28 cellular contexts compared by ENCODE assay signal in genomic region chr6:46010270-46010669, GRCh38. TPM values are rescaled to one million over a fixed set of nuclear protein-coding genes. Genes with fewer than 3 reads are reported as not detected.
DNase-seq lines count a peak whose midpoint lies in the region; ATAC-seq and TF ChIP-seq lines count a peak whose summit lies in the region.
"Had no signal": no experiment of that assay in that cellular context is flagged by ENCODE, and none has a peak within 500 bp of the region (broad histone marks: within the 10 kb centered on the region; RNA-seq: fewer than 3 reads in every experiment).

No MANE protein-coding gene starts in this region.

- peak overlapping the region; percentile 71 for H3K27ac ChIP-seq in CD4-positive, alpha-beta memory T cell (ENCODE audit: low read depth, low read length)
- H3K27ac ChIP-seq: SK-N-MC had no signal

- H3K9me3 ChIP-seq in CD4-positive, alpha-beta memory T cell (ENCODE audit: control insufficient read depth in 1 of 2, low read length in 2 of 2) = no peaks in the 10 kb centered on the region
- H3K9me3 ChIP-seq: upper lobe of left lung had no signal

- peak overlapping the region; percentile 91 for H3K27ac Mint-ChIP-seq in activated CD4-positive, alpha-beta T cell treated with anti-CD3 and anti-CD28 coated beads, Interleukin-2, amount 10 ng/mL, durations not matched to agents 7 days and 5 days
- H3K27ac Mint-ChIP-seq in CD4-positive, alpha-beta memory T cell = peak overlapping the region; percentile 95 to 98 (median 97)
- peak overlapping the region; percentile 77 for H3K27ac Mint-ChIP-seq in activated CD4-positive, alpha-beta memory T cell treated with anti-CD3 and anti-CD28 coated beads for 36 hours
- peak overlapping the region in 1 of 2 donors; percentile 85 for H3K27ac Mint-ChIP-seq in natural killer cell
- H3K27ac Mint-ChIP-seq: activated naive CD4-positive, alpha-beta T cell treated with anti-CD3 and anti-CD28 coated beads for 36 hours had no signal

- H3K27me3 Mint-ChIP-seq in activated CD4-positive, alpha-beta T cell treated with anti-CD3 and anti-CD28 coated beads, Interleukin-2, amount 10 ng/mL, durations not matched to agents 7 days and 5 days = peaks cover 6% of the 10 kb centered on the region
- H3K27me3 Mint-ChIP-seq in CD4-positive, alpha-beta memory T cell = no peaks in the 10 kb centered on the region
- no peaks in the 10 kb centered on the region for H3K27me3 Mint-ChIP-seq in activated CD4-positive, alpha-beta memory T cell treated with anti-CD3 and anti-CD28 coated beads for 36 hours
- H3K27me3 Mint-ChIP-seq in natural killer cell (ENCODE audit: low read depth in 2 of 2) = peaks cover 12 to 17% of the 10 kb centered on the region in 2 donors
- H3K27me3 Mint-ChIP-seq: activated B cell treated with CpG ODN at 0.5 μM for 24 hours; stimulated activated naive CD8-positive, alpha-beta T cell treated with anti-CD3 and anti-CD28 coated beads, Interleukin-15, amount 100 ng/mL, for 72 hours had no signal

- no peak overlapping the region for H3K4me3 ChIP-seq in CD4-positive, alpha-beta memory T cell (ENCODE audit: low read length in 2 of 2)
- H3K4me3 ChIP-seq: SK-N-MC had no signal

- H3K4me1 Mint-ChIP-seq in activated CD4-positive, alpha-beta T cell treated with anti-CD3 and anti-CD28 coated beads, Interleukin-2, amount 10 ng/mL, durations not matched to agents 7 days and 5 days = peaks cover 56% of the 10 kb centered on the region
- peaks cover 48 to 70% (median 59%) of the 10 kb centered on the region in 4 donors for H3K4me1 Mint-ChIP-seq in CD4-positive, alpha-beta memory T cell
- peaks cover 57% of the 10 kb centered on the region for H3K4me1 Mint-ChIP-seq in activated CD4-positive, alpha-beta memory T cell treated with anti-CD3 and anti-CD28 coated beads for 36 hours (ENCODE audit: low read depth)
- peaks cover 40 to 50% of the 10 kb centered on the region in 2 donors for H3K4me1 Mint-ChIP-seq in natural killer cell

- H3K36me3 ChIP-seq in CD4-positive, alpha-beta memory T cell (ENCODE audit: insufficient read depth, low read length) = no peaks in the 10 kb centered on the region
- H3K36me3 ChIP-seq: upper lobe of left lung had no signal

- peaks cover 7% of the 10 kb centered on the region for H3K36me3 Mint-ChIP-seq in activated CD4-positive, alpha-beta T cell treated with anti-CD3 and anti-CD28 coated beads, Interleukin-2, amount 10 ng/mL, durations not matched to agents 7 days and 5 days (ENCODE audit: low read depth)
- H3K36me3 Mint-ChIP-seq in CD4-positive, alpha-beta memory T cell = peaks cover 5 to 8% of the 10 kb centered on the region in 2 donors
- no peaks in the 10 kb centered on the region for H3K36me3 Mint-ChIP-seq in activated CD4-positive, alpha-beta memory T cell treated with anti-CD3 and anti-CD28 coated beads for 36 hours
- no peaks in the 10 kb centered on the region for H3K36me3 Mint-ChIP-seq in natural killer cell

- no peak for DNase-seq in activated CD4-positive, alpha-beta T cell treated with anti-CD3 and anti-CD28 coated beads, Interleukin-2, amount 10 ng/mL, durations not matched to agents 7 days and 5 days
- no peak for DNase-seq in activated CD4-positive, alpha-beta T cell treated with anti-CD3 and anti-CD28 coated beads for 4 hours
- DNase-seq in CD4-positive, alpha-beta memory T cell = no peak
- no peak for DNase-seq in activated CD4-positive, alpha-beta memory T cell treated with anti-CD3 and anti-CD28 coated beads for 36 hours
- no peak for DNase-seq in natural killer cell
- DNase-seq in activated CD4-positive, CD25-positive, alpha-beta regulatory T cell (lab: John Stamatoyannopoulos, UW) = no peak
- DNase-seq in GM19238 (ENCODE audit: insufficient read length, low spot score) = no peak
- DNase-seq: activated B cell treated with CpG ODN at 0.5 μM for 24 hours; AML-193; GF-D8; left colon; mesendoderm; naive B cell; NCI-H1092; NCI-H2029; NCI-H2227 treated with DMSO at 0.1 percent for 48 hours; RPMI8226; stimulated activated CD4-positive, alpha-beta T cell treated with anti-CD3 and anti-CD28 coated beads, Interleukin-12 subunit alpha, Interleukin-12 subunit beta, amount 100 ng/mL, for 4 hours; stimulated activated CD4-positive, alpha-beta T cell treated with anti-CD3 and anti-CD28 coated beads, Interleukin-4, amount 100 ng/mL, for 4 hours; T1000; upper lobe of left lung had no signal

- H3K27me3 ChIP-seq in CD4-positive, alpha-beta memory T cell (ENCODE audit: insufficient read depth, low read length) = no peaks in the 10 kb centered on the region

- CTCF ChIA-PET in activated CD4-positive, alpha-beta T cell treated with anti-CD3 and anti-CD28 coated beads, Interleukin-2, amount 10 ng/mL, durations not matched to agents 7 days and 5 days (lab: Charles Lee) = interaction anchor here (0.6 to 1.8 kb wide), 4 partner anchors 11 to 1629 kb away, joined by 3 to 6 read pairs (median 4); no protein-coding TSS in a partner anchor
- CTCF ChIA-PET in CD4-positive, alpha-beta memory T cell (lab: Charles Lee; ENCODE audit: partially characterized antibody) = interaction anchor here (1.2 to 2.5 kb wide), 4 partner anchors 9 to 80 kb away, joined by 3 to 8 read pairs (median 6); no protein-coding TSS in a partner anchor
- CTCF ChIA-PET in activated CD4-positive, alpha-beta memory T cell treated with anti-CD3 and anti-CD28 coated beads for 36 hours (lab: Charles Lee) = interaction anchor here (0.9 to 1.6 kb wide), 3 partner anchors 31 to 400 kb away, joined by 3 to 7 read pairs (median 3); no protein-coding TSS in a partner anchor

- no peak for TF ChIP-seq CTCF in natural killer cell (IDR thresholded peaks at IDR 0.05)

- peaks cover 50% of the 10 kb centered on the region for H3K4me1 ChIP-seq in CD4-positive, alpha-beta memory T cell (ENCODE audit: insufficient read depth, low read length)

- H3K9me3 Mint-ChIP-seq in activated CD4-positive, alpha-beta T cell treated with anti-CD3 and anti-CD28 coated beads, Interleukin-2, amount 10 ng/mL, durations not matched to agents 7 days and 5 days = no peaks in the 10 kb centered on the region
- peaks cover 0 to 2% (median 0%) of the 10 kb centered on the region in 8 donors for H3K9me3 Mint-ChIP-seq in CD4-positive, alpha-beta memory T cell
- no peaks in the 10 kb centered on the region for H3K9me3 Mint-ChIP-seq in activated CD4-positive, alpha-beta memory T cell treated with anti-CD3 and anti-CD28 coated beads for 36 hours
- H3K9me3 Mint-ChIP-seq in natural killer cell = no peaks in the 10 kb centered on the region
- H3K9me3 Mint-ChIP-seq: activated B cell treated with CpG ODN at 0.5 μM for 24 hours; activated naive CD4-positive, alpha-beta T cell treated with anti-CD3 and anti-CD28 coated beads for 36 hours; activated T-cell treated with anti-CD3 and anti-CD28 coated beads, Interleukin-2, amount 50 U/mL, for 72 hours; stimulated activated naive CD8-positive, alpha-beta T cell treated with anti-CD3 and anti-CD28 coated beads, Interleukin-15, amount 100 ng/mL, for 72 hours had no signal

- intact Hi-C loops in CD4-positive, alpha-beta memory T cell (cut with micrococcal nuclease) = loop anchor here (5.0 kb wide), 3 partner anchors 63 to 588 kb away; no protein-coding TSS in a partner anchor
- intact Hi-C loops in activated CD4-positive, alpha-beta memory T cell treated with anti-CD3 and anti-CD28 coated beads for 36 hours (cut with micrococcal nuclease) = loop anchor here (5.0 to 10.0 kb wide), 7 partner anchors 178 to 1368 kb away; no protein-coding TSS in a partner anchor
- intact Hi-C loops in natural killer cell (cut with micrococcal nuclease) = loop anchor here (5.0 kb wide), 1 partner anchor 167 kb away; no protein-coding TSS in a partner anchor

- H3K4me3 Mint-ChIP-seq in activated CD4-positive, alpha-beta T cell treated with anti-CD3 and anti-CD28 coated beads, Interleukin-2, amount 10 ng/mL, durations not matched to agents 7 days and 5 days = no peak overlapping the region
- H3K4me3 Mint-ChIP-seq in CD4-positive, alpha-beta memory T cell = peak overlapping the region in 4 of 8 donors; percentile 29 to 99 (median 75)
- no peak overlapping the region for H3K4me3 Mint-ChIP-seq in activated CD4-positive, alpha-beta memory T cell treated with anti-CD3 and anti-CD28 coated beads for 36 hours
- peak overlapping the region; percentile 35 for H3K4me3 Mint-ChIP-seq in natural killer cell
- H3K4me3 Mint-ChIP-seq: activated naive CD4-positive, alpha-beta T cell treated with anti-CD3 and anti-CD28 coated beads for 36 hours had no signal

- no peak for ATAC-seq in natural killer cell
- ATAC-seq in GM18868 (IDR thresholded peaks at IDR 0.05; ENCODE audit: unreplicated experiment) = no peak
- ATAC-seq: left colon had no signal

- POLR2A ChIA-PET in activated CD4-positive, alpha-beta T cell treated with anti-CD3 and anti-CD28 coated beads, Interleukin-2, amount 10 ng/mL, durations not matched to agents 7 days and 5 days (lab: Charles Lee) = interaction anchor here (0.6 kb wide), 1 partner anchor 515 kb away, joined by 3 read pairs; no protein-coding TSS in a partner anchor
- POLR2A ChIA-PET in CD4-positive, alpha-beta memory T cell (lab: Charles Lee; ENCODE audit: partially characterized antibody) = interaction anchor here (0.9 to 1.7 kb wide), 2 partner anchors 9 to 79 kb away, joined by 3 to 4 read pairs; no protein-coding TSS in a partner anchor
- POLR2A ChIA-PET in activated CD4-positive, alpha-beta memory T cell treated with anti-CD3 and anti-CD28 coated beads for 36 hours (lab: Charles Lee) = interaction anchor here (1.8 kb wide), 1 partner anchor 12 kb away, joined by 6 read pairs; no protein-coding TSS in a partner anchor

RNA-seq across cellular contexts. Expression of gene CLIC5, which starts 5.4 kb away (rescaled TPM):
- total RNA-seq in activated CD4-positive, alpha-beta T cell treated with anti-CD3 and anti-CD28 coated beads, Interleukin-2, amount 10 ng/mL, durations not matched to agents 7 days and 5 days = 1 to 10 TPM; 3.7 to 3.8 TPM
- total RNA-seq in CD4-positive, alpha-beta memory T cell = 10 to 100 TPM; 17.6 to 18.4 TPM
- 1 to 10 TPM; 3.4 to 7.3 TPM for polyA plus RNA-seq in CD4-positive, alpha-beta memory T cell
- 1 to 10 TPM; 8.0 to 8.5 TPM for total RNA-seq in activated CD4-positive, alpha-beta memory T cell treated with anti-CD3 and anti-CD28 coated beads for 36 hours
- 1 to 10 TPM in 2 of 3 donors, under 1 TPM in 1; 0.52 to 1.7 (median 1.4) TPM for total RNA-seq in natural killer cell
- total RNA-seq: osteocyte had no signal
- polyA plus RNA-seq: endothelial cell of umbilical vein had no signal
